In genomic region chr10:109429956-109430760, GRCh38 we compare ENCODE assay signal across 1 cellular context.
TF ChIP-seq lines count a peak whose summit lies in the region.

No MANE protein-coding gene starts in this region.

TF ChIP-seq in H1, 55 proteins besides CTCF, POLR2A, EP300 and RAD21 (continued from another document):
- TF ChIP-seq CHD7 (IDR thresholded peaks at IDR 0.05; ENCODE audit: insufficient replicate concordance, low read length) (no peak), ATF3 (IDR thresholded peaks at IDR 0.05; ENCODE audit: insufficient read depth, low read depth, low read length) (no peak), RXRA (IDR thresholded peaks at IDR 0.05; ENCODE audit: insufficient read depth, low read depth, low read length) (no peak), TBP (IDR thresholded peaks at IDR 0.05; ENCODE audit: low read depth, low read length) (no peak), SP2 (IDR thresholded peaks at IDR 0.05; ENCODE audit: low read length) (no peak), KDM4A (IDR thresholded peaks at IDR 0.05; ENCODE audit: low read depth, low read length, severe bottlenecking) (no peak), BRCA1 (IDR thresholded peaks at IDR 0.05; ENCODE audit: low read depth, low read length) (no peak)
